1 cellular context compared by ENCODE assay signal in the genomic region with DNA sequence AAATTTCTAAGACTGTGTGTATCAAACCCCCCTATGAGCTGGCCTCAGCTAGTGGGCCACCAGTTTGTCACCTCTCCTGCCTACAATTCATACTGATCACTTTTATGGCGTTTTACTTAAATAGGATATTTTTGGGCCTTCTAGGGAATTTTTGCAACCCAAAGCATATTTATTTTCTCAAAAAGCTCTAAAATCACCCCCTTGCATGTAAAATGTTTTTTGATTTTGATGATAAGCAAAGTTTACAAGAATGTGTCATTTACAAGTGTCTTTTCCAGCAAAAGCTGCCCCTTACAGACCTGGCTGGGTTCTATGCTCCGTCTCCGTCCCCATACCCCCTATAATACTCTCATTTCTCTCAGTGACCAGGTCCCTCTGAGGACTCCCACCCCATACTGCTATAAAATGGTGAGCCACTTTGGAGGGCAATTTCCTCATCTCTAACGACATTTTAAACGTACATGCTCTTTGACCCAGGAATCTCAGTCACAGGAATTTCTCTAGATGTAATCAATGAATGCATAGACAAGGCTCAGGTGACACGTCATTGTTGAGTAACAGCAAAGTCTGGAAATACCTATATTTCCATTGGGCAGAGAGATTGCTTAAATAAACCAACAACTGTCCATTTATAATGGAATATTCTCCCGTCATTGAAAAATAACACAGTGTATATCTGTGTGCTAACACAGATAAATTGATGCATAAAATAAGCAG.
TF ChIP-seq lines count a peak whose summit lies in the region.

No MANE protein-coding gene starts in this region.

TF ChIP-seq in HepG2, 621 proteins besides CTCF, POLR2A, EP300 and RAD21 (continued from another document and continues in another):
- TF ChIP-seq ZNF747 (CRISPR knock-in tag; IDR thresholded peaks at IDR 0.05; ENCODE audit: borderline replicate concordance), result no peak
- no peak for TF ChIP-seq IRX3 (CRISPR knock-in tag; IDR thresholded peaks at IDR 0.05; ENCODE audit: borderline replicate concordance, low read depth)
- no peak for TF ChIP-seq ZNF33A (CRISPR knock-in tag; IDR thresholded peaks at IDR 0.05; ENCODE audit: borderline replicate concordance)
- no peak for TF ChIP-seq BRD4 (CRISPR knock-in tag; IDR thresholded peaks at IDR 0.05)
- TF ChIP-seq GTF2F1 (IDR thresholded peaks at IDR 0.05; ENCODE audit: low read length), result no peak
- TF ChIP-seq ZNF138 (CRISPR knock-in tag; IDR thresholded peaks at IDR 0.05; ENCODE audit: low read depth), result no peak
- no peak for TF ChIP-seq ELF4 (CRISPR knock-in tag; IDR thresholded peaks at IDR 0.05; ENCODE audit: borderline replicate concordance)
- TF ChIP-seq CHD4 (IDR thresholded peaks at IDR 0.05; ENCODE audit: borderline replicate concordance, low read length), result no peak
- no peak for TF ChIP-seq PRDM4 (CRISPR knock-in tag; IDR thresholded peaks at IDR 0.05; ENCODE audit: borderline replicate concordance)
- TF ChIP-seq ZSCAN31 (CRISPR knock-in tag; IDR thresholded peaks at IDR 0.05; ENCODE audit: low read depth), result no peak
- no peak for TF ChIP-seq ZNF674 (CRISPR knock-in tag; IDR thresholded peaks at IDR 0.05; ENCODE audit: low read depth)
- TF ChIP-seq RBM22 (optimal IDR thresholded peaks at IDR 0.05; ENCODE audit: low read length), result no peak
- 0 out of 2 replicates have a peak, but pooled peaks have one; percentile 29 for TF ChIP-seq REPIN1 (CRISPR knock-in tag; IDR thresholded peaks at IDR 0.05; ENCODE audit: borderline replicate concordance, low read depth)
- TF ChIP-seq MATR3 (CRISPR knock-in tag; IDR thresholded peaks at IDR 0.05), result no peak
- TF ChIP-seq ZNF354B (CRISPR knock-in tag; IDR thresholded peaks at IDR 0.05), result no peak
- TF ChIP-seq ZFP36 (IDR thresholded peaks at IDR 0.05; ENCODE audit: borderline replicate concordance, low read depth, low read length, partially characterized antibody), result no peak
- no peak for TF ChIP-seq KIAA2018 (CRISPR knock-in tag; IDR thresholded peaks at IDR 0.05; ENCODE audit: borderline replicate concordance)
- TF ChIP-seq, protein P1, sequence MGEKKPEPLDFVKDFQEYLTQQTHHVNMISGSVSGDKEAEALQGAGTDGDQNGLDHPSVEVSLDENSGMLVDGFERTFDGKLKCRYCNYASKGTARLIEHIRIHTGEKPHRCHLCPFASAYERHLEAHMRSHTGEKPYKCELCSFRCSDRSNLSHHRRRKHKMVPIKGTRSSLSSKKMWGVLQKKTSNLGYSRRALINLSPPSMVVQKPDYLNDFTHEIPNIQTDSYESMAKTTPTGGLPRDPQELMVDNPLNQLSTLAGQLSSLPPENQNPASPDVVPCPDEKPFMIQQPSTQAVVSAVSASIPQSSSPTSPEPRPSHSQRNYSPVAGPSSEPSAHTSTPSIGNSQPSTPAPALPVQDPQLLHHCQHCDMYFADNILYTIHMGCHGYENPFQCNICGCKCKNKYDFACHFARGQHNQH (CRISPR knock-in tag; IDR thresholded peaks at IDR 0.05), result no peak
- TF ChIP-seq ZNF740 (CRISPR knock-in tag; IDR thresholded peaks at IDR 0.05), result no peak
- no peak for TF ChIP-seq XRCC5 (optimal IDR thresholded peaks at IDR 0.05; ENCODE audit: low read length)
- TF ChIP-seq, protein P2, sequence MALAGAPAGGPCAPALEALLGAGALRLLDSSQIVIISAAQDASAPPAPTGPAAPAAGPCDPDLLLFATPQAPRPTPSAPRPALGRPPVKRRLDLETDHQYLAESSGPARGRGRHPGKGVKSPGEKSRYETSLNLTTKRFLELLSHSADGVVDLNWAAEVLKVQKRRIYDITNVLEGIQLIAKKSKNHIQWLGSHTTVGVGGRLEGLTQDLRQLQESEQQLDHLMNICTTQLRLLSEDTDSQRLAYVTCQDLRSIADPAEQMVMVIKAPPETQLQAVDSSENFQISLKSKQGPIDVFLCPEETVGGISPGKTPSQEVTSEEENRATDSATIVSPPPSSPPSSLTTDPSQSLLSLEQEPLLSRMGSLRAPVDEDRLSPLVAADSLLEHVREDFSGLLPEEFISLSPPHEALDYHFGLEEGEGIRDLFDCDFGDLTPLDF (CRISPR knock-in tag; IDR thresholded peaks at IDR 0.05), result no peak
- no peak for TF ChIP-seq MAX (IDR thresholded peaks at IDR 0.05)
- no peak for TF ChIP-seq SOX6 (IDR thresholded peaks at IDR 0.05)
- TF ChIP-seq SOX6 (CRISPR knock-in tag; IDR thresholded peaks at IDR 0.05), result peak; percentile 71
- TF ChIP-seq HBP1 (CRISPR knock-in tag; IDR thresholded peaks at IDR 0.05; ENCODE audit: low read depth), result no peak
- TF ChIP-seq ZNF235 (CRISPR knock-in tag; IDR thresholded peaks at IDR 0.05; ENCODE audit: borderline replicate concordance), result no peak
- no peak for TF ChIP-seq AHR (CRISPR knock-in tag; IDR thresholded peaks at IDR 0.05)
- TF ChIP-seq ZSCAN5A (CRISPR knock-in tag; IDR thresholded peaks at IDR 0.05; ENCODE audit: borderline replicate concordance), result 0 out of 2 replicates have a peak, but pooled peaks have one; percentile 25
- TF ChIP-seq CBX5 (CRISPR knock-in tag; IDR thresholded peaks at IDR 0.05; ENCODE audit: borderline replicate concordance), result no peak
- no peak for TF ChIP-seq AKNA (CRISPR knock-in tag; IDR thresholded peaks at IDR 0.05; ENCODE audit: borderline replicate concordance)
- TF ChIP-seq MXI1 (IDR thresholded peaks at IDR 0.05; ENCODE audit: borderline replicate concordance, low read depth, low read length), result no peak
- TF ChIP-seq YEATS4 (CRISPR knock-in tag; IDR thresholded peaks at IDR 0.05; ENCODE audit: borderline replicate concordance), result no peak
- TF ChIP-seq ZNF619 (CRISPR knock-in tag; IDR thresholded peaks at IDR 0.05), result no peak
